1 cellular context compared by ENCODE assay signal in the genomic region with DNA sequence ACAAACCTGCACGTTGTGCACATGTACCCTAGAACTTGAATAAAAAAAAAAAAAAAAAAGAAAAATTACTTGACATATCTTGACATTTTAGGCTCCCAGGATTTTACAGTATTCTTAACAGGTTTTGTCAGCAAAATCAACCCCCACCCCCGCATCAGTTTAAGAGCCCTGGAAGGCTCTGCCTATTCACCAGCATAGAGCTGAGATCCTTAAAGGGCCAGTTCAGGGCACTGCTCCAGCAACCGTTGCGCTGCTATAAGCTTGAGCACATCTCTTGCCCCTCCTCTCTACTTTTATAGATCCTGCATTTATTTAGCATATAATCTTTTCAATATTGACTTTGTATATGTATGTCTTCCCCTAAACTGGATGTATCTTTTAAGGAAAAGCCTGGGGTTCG.
TF ChIP-seq lines count a peak whose summit lies in the region.

No MANE protein-coding gene starts in this region.

TF ChIP-seq in GM12878, 131 proteins besides CTCF, POLR2A, EP300 and RAD21:
- TF ChIP-seq MYB (IDR thresholded peaks at IDR 0.05; ENCODE audit: borderline replicate concordance, low read depth, low read length), result no peak
- peak in 1 of 2 experiments; percentile 59; a peak in 2 of 3 replicates for TF ChIP-seq EGR1 (IDR thresholded peaks at IDR 0.05; ENCODE audit: borderline replicate concordance in 1 of 2, low read depth in 2 of 2, low read length in 2 of 2)
- TF ChIP-seq, protein P1, sequence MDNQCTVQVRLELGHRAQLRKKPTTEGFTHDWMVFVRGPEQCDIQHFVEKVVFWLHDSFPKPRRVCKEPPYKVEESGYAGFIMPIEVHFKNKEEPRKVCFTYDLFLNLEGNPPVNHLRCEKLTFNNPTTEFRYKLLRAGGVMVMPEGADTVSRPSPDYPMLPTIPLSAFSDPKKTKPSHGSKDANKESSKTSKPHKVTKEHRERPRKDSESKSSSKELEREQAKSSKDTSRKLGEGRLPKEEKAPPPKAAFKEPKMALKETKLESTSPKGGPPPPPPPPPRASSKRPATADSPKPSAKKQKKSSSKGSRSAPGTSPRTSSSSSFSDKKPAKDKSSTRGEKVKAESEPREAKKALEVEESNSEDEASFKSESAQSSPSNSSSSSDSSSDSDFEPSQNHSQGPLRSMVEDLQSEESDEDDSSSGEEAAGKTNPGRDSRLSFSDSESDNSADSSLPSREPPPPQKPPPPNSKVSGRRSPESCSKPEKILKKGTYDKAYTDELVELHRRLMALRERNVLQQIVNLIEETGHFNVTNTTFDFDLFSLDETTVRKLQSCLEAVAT (IDR thresholded peaks at IDR 0.05), result 0 out of 2 replicates have a peak, but pooled peaks have one; percentile 47
